Comparison of ENCODE assay signal across 1 cellular context in the genomic region with DNA sequence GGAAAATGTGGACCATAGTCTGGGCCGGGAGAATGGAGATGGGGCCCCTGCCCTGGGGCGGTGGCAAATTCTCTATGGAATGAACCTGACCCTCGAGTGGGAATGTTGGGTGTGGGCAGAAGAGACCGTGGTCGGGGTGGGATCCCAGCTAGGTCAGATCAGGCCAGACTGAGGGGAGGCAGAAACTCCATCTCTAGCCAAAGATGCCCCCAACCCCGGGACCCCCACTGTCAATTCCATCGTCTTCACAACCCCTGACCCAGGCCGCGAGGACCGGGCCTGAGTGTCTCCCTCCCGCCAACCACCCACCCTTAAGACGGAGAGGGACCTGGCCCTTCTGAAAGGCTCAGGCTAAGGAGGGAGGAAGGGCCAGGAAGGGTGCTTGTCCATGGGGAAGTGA.
TF ChIP-seq lines count a peak whose summit lies in the region.

No MANE protein-coding gene starts in this region.

TF ChIP-seq in GM23338, 12 proteins besides CTCF, POLR2A, EP300 and RAD21 (continued from another document):
- TF ChIP-seq, protein P1, sequence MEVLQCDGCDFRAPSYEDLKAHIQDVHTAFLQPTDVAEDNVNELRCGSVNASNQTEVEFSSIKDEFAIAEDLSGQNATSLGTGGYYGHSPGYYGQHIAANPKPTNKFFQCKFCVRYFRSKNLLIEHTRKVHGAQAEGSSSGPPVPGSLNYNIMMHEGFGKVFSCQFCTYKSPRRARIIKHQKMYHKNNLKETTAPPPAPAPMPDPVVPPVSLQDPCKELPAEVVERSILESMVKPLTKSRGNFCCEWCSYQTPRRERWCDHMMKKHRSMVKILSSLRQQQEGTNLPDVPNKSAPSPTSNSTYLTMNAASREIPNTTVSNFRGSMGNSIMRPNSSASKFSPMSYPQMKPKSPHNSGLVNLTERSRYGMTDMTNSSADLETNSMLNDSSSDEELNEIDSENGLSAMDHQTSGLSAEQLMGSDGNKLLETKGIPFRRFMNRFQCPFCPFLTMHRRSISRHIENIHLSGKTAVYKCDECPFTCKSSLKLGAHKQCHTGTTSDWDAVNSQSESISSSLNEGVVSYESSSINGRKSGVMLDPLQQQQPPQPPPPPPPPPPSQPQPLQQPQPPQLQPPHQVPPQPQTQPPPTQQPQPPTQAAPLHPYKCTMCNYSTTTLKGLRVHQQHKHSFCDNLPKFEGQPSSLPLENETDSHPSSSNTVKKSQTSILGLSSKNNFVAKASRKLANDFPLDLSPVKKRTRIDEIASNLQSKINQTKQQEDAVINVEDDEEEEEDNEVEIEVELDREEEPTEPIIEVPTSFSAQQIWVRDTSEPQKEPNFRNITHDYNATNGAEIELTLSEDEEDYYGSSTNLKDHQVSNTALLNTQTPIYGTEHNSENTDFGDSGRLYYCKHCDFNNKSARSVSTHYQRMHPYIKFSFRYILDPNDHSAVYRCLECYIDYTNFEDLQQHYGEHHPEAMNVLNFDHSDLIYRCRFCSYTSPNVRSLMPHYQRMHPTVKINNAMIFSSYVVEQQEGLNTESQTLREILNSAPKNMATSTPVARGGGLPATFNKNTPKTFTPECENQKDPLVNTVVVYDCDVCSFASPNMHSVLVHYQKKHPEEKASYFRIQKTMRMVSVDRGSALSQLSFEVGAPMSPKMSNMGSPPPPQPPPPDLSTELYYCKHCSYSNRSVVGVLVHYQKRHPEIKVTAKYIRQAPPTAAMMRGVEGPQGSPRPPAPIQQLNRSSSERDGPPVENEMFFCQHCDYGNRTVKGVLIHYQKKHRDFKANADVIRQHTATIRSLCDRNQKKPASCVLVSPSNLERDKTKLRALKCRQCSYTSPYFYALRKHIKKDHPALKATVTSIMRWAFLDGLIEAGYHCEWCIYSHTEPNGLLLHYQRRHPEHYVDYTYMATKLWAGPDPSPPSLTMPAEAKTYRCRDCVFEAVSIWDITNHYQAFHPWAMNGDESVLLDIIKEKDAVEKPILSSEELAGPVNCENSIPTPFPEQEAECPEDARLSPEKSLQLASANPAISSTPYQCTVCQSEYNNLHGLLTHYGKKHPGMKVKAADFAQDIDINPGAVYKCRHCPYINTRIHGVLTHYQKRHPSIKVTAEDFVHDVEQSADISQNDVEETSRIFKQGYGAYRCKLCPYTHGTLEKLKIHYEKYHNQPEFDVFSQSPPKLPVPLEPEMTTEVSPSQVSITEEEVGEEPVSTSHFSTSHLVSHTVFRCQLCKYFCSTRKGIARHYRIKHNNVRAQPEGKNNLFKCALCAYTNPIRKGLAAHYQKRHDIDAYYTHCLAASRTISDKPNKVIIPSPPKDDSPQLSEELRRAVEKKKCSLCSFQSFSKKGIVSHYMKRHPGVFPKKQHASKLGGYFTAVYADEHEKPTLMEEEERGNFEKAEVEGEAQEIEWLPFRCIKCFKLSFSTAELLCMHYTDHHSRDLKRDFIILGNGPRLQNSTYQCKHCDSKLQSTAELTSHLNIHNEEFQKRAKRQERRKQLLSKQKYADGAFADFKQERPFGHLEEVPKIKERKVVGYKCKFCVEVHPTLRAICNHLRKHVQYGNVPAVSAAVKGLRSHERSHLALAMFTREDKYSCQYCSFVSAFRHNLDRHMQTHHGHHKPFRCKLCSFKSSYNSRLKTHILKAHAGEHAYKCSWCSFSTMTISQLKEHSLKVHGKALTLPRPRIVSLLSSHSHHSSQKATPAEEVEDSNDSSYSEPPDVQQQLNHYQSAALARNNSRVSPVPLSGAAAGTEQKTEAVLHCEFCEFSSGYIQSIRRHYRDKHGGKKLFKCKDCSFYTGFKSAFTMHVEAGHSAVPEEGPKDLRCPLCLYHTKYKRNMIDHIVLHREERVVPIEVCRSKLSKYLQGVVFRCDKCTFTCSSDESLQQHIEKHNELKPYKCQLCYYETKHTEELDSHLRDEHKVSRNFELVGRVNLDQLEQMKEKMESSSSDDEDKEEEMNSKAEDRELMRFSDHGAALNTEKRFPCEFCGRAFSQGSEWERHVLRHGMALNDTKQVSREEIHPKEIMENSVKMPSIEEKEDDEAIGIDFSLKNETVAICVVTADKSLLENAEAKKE (CRISPR knock-in tag; IDR thresholded peaks at IDR 0.05): no peak
- TF ChIP-seq ETS1 (IDR thresholded peaks at IDR 0.05) (no peak), ZNF114 (CRISPR knock-in tag; IDR thresholded peaks at IDR 0.05) (no peak), NANOG (IDR thresholded peaks at IDR 0.05; ENCODE audit: borderline replicate concordance) (no peak), POLR2AphosphoS5 (IDR thresholded peaks at IDR 0.05; ENCODE audit: low read depth) (no peak), EZH2phosphoT487 (IDR thresholded peaks at IDR 0.05; ENCODE audit: unreplicated experiment) (no peak), EZH2 (IDR thresholded peaks at IDR 0.05; ENCODE audit: low read depth, unreplicated experiment) (no peak)
- TF ChIP-seq, protein P2, sequence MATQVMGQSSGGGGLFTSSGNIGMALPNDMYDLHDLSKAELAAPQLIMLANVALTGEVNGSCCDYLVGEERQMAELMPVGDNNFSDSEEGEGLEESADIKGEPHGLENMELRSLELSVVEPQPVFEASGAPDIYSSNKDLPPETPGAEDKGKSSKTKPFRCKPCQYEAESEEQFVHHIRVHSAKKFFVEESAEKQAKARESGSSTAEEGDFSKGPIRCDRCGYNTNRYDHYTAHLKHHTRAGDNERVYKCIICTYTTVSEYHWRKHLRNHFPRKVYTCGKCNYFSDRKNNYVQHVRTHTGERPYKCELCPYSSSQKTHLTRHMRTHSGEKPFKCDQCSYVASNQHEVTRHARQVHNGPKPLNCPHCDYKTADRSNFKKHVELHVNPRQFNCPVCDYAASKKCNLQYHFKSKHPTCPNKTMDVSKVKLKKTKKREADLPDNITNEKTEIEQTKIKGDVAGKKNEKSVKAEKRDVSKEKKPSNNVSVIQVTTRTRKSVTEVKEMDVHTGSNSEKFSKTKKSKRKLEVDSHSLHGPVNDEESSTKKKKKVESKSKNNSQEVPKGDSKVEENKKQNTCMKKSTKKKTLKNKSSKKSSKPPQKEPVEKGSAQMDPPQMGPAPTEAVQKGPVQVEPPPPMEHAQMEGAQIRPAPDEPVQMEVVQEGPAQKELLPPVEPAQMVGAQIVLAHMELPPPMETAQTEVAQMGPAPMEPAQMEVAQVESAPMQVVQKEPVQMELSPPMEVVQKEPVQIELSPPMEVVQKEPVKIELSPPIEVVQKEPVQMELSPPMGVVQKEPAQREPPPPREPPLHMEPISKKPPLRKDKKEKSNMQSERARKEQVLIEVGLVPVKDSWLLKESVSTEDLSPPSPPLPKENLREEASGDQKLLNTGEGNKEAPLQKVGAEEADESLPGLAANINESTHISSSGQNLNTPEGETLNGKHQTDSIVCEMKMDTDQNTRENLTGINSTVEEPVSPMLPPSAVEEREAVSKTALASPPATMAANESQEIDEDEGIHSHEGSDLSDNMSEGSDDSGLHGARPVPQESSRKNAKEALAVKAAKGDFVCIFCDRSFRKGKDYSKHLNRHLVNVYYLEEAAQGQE (IDR thresholded peaks at IDR 0.05; ENCODE audit: unreplicated experiment): no peak
